In the genomic region with DNA sequence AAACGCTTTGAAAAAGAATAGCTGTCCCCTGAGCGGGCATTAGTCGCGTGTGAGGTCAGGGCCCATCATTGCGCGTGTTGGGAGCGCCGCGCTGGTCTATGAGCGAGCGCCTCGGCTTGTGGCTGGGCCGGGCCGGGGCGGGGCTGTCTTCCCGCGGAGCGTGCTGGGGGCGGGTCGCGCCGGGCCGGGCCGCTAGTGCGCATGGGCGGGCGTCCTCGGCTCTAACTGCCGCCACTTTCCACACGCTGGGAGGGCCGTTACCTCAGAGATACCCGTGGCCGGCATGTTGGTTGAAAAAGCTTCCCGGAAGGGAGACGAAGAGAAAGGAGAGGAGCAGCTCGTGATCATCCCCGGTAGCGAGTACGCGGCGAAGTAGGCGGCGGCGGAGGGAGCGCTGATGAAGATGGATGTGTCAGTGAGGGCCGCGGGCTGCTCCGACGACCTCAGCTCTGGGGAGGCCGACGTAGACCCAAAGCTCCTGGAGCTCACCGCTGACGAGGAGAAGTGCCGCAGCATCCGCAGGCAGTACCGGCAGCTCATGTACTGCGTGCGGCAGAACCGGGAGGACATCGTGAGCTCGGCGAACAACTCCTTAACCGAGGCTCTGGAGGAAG, we compare ENCODE assay signal across 8 cellular contexts.
DNase-seq lines count a peak whose midpoint lies in the region; ATAC-seq lines count a peak whose summit lies in the region.

A gene (plus strand): TSS at position 202 of the 614 bp plus-strand sequence. CDS start 196 bp downstream, at position 398.

- H3K4me1 ChIP-seq in HAP-1, result peaks cover 12% of the 10 kb centered on the region

- H3K36me3 ChIP-seq in HAP-1 (replicated peaks), result peaks cover 66% of the 10 kb centered on the region

- ATAC-seq in GM19438 (IDR thresholded peaks at IDR 0.05; ENCODE audit: low read depth, unreplicated experiment), result peak; percentile 95

- no peaks in the 10 kb centered on the region for H3K9me3 ChIP-seq in HAP-1

- DNase-seq in AG08396 (ENCODE audit: low spot score) (peak; percentile 86), HK-2 (ENCODE audit: unreplicated experiment) (peak; percentile 56), activated T-cell treated with anti-CD3 and anti-CD28 coated beads for 48 hours (ENCODE audit: low read depth) (peak; percentile 93), epithelial cell of prostate (ENCODE audit: low read depth, low spot score) (no peak), midbrain (lab: John Stamatoyannopoulos, UW) (peak; percentile 88), HAP-1 (ENCODE audit: low spot score in 2 of 2) (no peak)
- peak; percentile 79 to 82 for DNase-seq in stimulated activated CD8-positive, alpha-beta memory T cell treated with anti-CD3 and anti-CD28 coated beads, Interleukin-15, amount 100 ng/mL, for 4 hours (ENCODE audit: low read depth in 2 of 2)

- in situ Hi-C loops in HAP-1 (cut with MboI; ENCODE audit: low sequenced_read_pairs), result no loop called here

- H3K27ac ChIP-seq in epithelial cell of prostate, result peak within 1 kb of the TSS; percentile 47

- H3K27me3 ChIP-seq in HAP-1 (ENCODE audit: low read depth), result no peaks in the 10 kb centered on the region

- no peak within 1 kb of the TSS for H3K4me3 ChIP-seq in HAP-1

Comparison
In these comparisons a context has a peak if more than half of its experiments do, and no peak if none do; other contexts are left out.
1. DNase-seq: peak in AG08396 (single experiment), HK-2 (single experiment), activated T-cell treated with anti-CD3 and anti-CD28 coated beads for 48 hours (single experiment), midbrain (single experiment) and stimulated activated CD8-positive, alpha-beta memory T cell treated with anti-CD3 and anti-CD28 coated beads, Interleukin-15, amount 100 ng/mL, for 4 hours (2 of 2); none in epithelial cell of prostate (single experiment) and HAP-1 (0 of 2).